In the genomic region with DNA sequence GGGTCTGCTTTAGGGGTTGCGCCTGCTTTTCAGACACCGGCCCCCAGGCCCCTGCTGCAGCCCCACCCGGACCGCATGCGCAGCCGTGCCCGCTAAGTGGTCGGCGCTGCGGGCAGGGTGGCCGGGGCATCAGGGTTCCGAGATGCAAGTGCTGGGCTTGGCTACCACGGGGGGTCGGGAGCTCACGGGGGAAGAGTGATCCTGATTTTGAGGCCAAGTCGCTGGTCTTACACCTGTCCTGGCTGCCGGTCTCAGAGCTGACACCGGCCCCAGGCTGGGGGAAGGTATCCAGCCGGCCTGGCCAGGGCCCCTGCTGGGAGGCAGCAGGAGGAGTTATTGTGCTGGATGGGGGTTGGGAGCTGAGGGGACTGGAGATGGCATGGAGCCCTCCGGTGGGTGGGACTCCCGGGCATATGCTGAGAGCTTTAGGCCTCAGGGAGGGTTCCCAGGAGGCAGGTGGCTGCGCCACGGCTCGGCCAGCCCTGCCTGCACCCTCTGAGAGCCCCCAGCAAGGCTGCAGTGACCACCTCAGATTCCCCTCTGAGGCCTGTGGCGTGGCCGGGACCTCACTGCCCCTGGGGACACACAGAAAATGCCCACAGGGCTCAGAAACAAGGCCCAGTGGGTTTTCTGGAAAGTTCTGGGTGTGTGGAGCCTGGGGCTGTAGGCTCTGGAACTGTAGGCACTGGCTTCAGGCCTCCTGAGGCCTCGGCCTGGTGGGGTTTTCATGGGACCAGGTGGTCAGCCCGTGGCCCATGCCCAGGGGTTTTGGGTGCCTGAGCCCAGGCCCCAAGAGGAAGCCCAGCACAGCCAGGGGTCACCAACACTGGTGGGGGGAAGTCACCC, we compare ENCODE assay signal across 11 cellular contexts. TPM values are rescaled to one million over a fixed set of nuclear protein-coding genes. Genes with fewer than 3 reads are reported as not detected.
A peak's percentile ranks its signal among the peaks of the same experiment; 100 is the strongest.
DNase-seq lines count a peak whose midpoint lies in the region; ATAC-seq and TF ChIP-seq lines count a peak whose summit lies in the region.
"Had no signal": no experiment of that assay in that cellular context is flagged by ENCODE, and none has a peak within 500 bp of the region (broad histone marks: within the 10 kb centered on the region; RNA-seq: fewer than 3 reads in every experiment).

No MANE protein-coding gene starts in this region.

- TF ChIP-seq CTCF in coronary artery (IDR thresholded peaks at IDR 0.05), result no peak
- no peak for TF ChIP-seq CTCF in lower lobe of right lung (IDR thresholded peaks at IDR 0.05)

- H3K9me3 ChIP-seq in MG63 (peaks cover 2% of the 10 kb centered on the region; the same call in 1 of the 2 replicates), lower lobe of right lung (no peaks in the 10 kb centered on the region)
- H3K9me3 ChIP-seq: BE2C had no signal

- H3K36me3 ChIP-seq in MG63, result no peaks in the 10 kb centered on the region; the same call in 1 of the 2 replicates
- H3K36me3 ChIP-seq in lower lobe of right lung, result no peaks in the 10 kb centered on the region
- H3K36me3 ChIP-seq: BE2C had no signal

- DNase-seq in activated CD4-positive, alpha-beta T cell treated with anti-CD3 and anti-CD28 coated beads for 1 hour, result peak; percentile 7
- no peak for DNase-seq in activated CD4-positive, alpha-beta T cell treated with anti-CD3 and anti-CD28 coated beads, Interleukin-2, amount 50 U/mL, for 4 hours
- peak; percentile 64 for DNase-seq in MG63
- DNase-seq in coronary artery (ENCODE audit: low spot score), result peak; percentile 70
- DNase-seq in stimulated activated naive CD8-positive, alpha-beta T cell treated with anti-CD3 and anti-CD28 coated beads, Interleukin-15, Interleukin-2, amounts not matched to agents 100 U/mL and 50 U/mL, for 24 hours, result no peak
- no peak for DNase-seq in lower lobe of right lung
- no peak for DNase-seq in AG08396 (ENCODE audit: low spot score)
- DNase-seq: BE2C had no signal

- ATAC-seq in stimulated activated naive CD8-positive, alpha-beta T cell treated with anti-CD3 and anti-CD28 coated beads, Interleukin-15, Interleukin-2, amounts not matched to agents 100 U/mL and 50 U/mL, for 24 hours, result peak; percentile 21
- no peak for ATAC-seq in lower lobe of right lung
- ATAC-seq in GM21528 (IDR thresholded peaks at IDR 0.05; ENCODE audit: low FRiP score, unreplicated experiment), result no peak

- intact Hi-C loops in lower lobe of right lung (cut with DNase I), result no loop called here

- no peak overlapping the region for H3K4me3 ChIP-seq in MG63
- no peak overlapping the region for H3K4me3 ChIP-seq in coronary artery
- H3K4me3 ChIP-seq in lower lobe of right lung, result no peak overlapping the region

- H3K27ac ChIP-seq in coronary artery (no peak overlapping the region), lower lobe of right lung (no peak overlapping the region)

- no peaks in the 10 kb centered on the region for H3K4me1 ChIP-seq in lower lobe of right lung
- H3K4me1 ChIP-seq: BE2C had no signal

- H3K27me3 ChIP-seq in MG63 (no peaks in the 10 kb centered on the region), lower lobe of right lung (ENCODE audit: low read depth) (peaks cover 10% of the 10 kb centered on the region)
- H3K27me3 ChIP-seq: BE2C had no signal

RNA-seq across cellular contexts. Expression of a gene that starts 4.4 kb away (rescaled TPM):
- not detected in 2 replicates for total RNA-seq in MG63 (2014; rRNA removed; shearing (Covaris generic); ENCODE audit: low replicate concordance)
- 0.35 TPM for total RNA-seq in lower lobe of right lung
- total RNA-seq: frontal cortex, lung microvascular endothelial cell had no signal

Comparison
In these comparisons a context has a peak if more than half of its experiments do, and no peak if none do; other contexts are left out.
1. DNase-seq: peak in activated CD4-positive, alpha-beta T cell treated with anti-CD3 and anti-CD28 coated beads for 1 hour (single experiment), MG63 (single experiment) and coronary artery (single experiment); none in activated CD4-positive, alpha-beta T cell treated with anti-CD3 and anti-CD28 coated beads, Interleukin-2, amount 50 U/mL, for 4 hours (0 of 2), stimulated activated naive CD8-positive, alpha-beta T cell treated with anti-CD3 and anti-CD28 coated beads, Interleukin-15, Interleukin-2, amounts not matched to agents 100 U/mL and 50 U/mL, for 24 hours (single experiment), lower lobe of right lung (single experiment) and AG08396 (single experiment).